In genomic region chr10:129446182-129446581, GRCh38 we compare ENCODE assay signal across 2 cellular contexts.
TF ChIP-seq lines count a peak whose summit lies in the region.

No MANE protein-coding gene starts in this region.

TF ChIP-seq in GM23338, 12 proteins besides CTCF, POLR2A, EP300 and RAD21:
- TF ChIP-seq ETS1 (IDR thresholded peaks at IDR 0.05) = no peak
- TF ChIP-seq ZNF331 (CRISPR knock-in tag; IDR thresholded peaks at IDR 0.05; ENCODE audit: low read depth) = no peak
- TF ChIP-seq ZNF462 (CRISPR knock-in tag; IDR thresholded peaks at IDR 0.05) = 0 out of 2 replicates have a peak, but pooled peaks have one; percentile 36

TF ChIP-seq in HCT116, 20 proteins besides CTCF, POLR2A, EP300 and RAD21:
- TF ChIP-seq CBX3 (IDR thresholded peaks at IDR 0.05; ENCODE audit: low read depth) (no peak), CEBPB (IDR thresholded peaks at IDR 0.05; ENCODE audit: low read depth) (no peak), POLR2AphosphoS5 (IDR thresholded peaks at IDR 0.05; ENCODE audit: low read depth, low read length) (no peak), EGR1 (IDR thresholded peaks at IDR 0.05; ENCODE audit: low read depth) (no peak), JUND (IDR thresholded peaks at IDR 0.05) (no peak), ATF3 (IDR thresholded peaks at IDR 0.05) (no peak), ZBTB33 (IDR thresholded peaks at IDR 0.05; ENCODE audit: extremely low read depth, insufficient replicate concordance, low read length) (no peak), TCF7L2 (IDR thresholded peaks at IDR 0.05; ENCODE audit: borderline replicate concordance, extremely low read depth, insufficient read depth, insufficient read length) (no peak), YY1 (IDR thresholded peaks at IDR 0.05; ENCODE audit: extremely low read depth, insufficient replicate concordance, low read depth, low read length) (no peak)
